ENCODE assay signal across 12 cellular contexts in genomic region chr2:197210450-197210849, GRCh38.
DNase-seq lines count a peak whose midpoint lies in the region; TF ChIP-seq lines count a peak whose summit lies in the region.
"Had no signal": no experiment of that assay in that cellular context is flagged by ENCODE, and none has a peak within 500 bp of the region (broad histone marks: within the 10 kb centered on the region; RNA-seq: fewer than 3 reads in every experiment).

No MANE protein-coding gene starts in this region.

- H3K27ac ChIP-seq in OCI-LY3 (ENCODE audit: low read length) (no peak overlapping the region), endodermal cell (ENCODE audit: low read depth, low read length) (no peak overlapping the region), skin epidermis (peak overlapping the region in 17 of 21 experiments; percentile 5 to 93 (median 50))
- H3K27ac ChIP-seq: cardiac muscle cell, left ventricle myocardium inferior had no signal

- H3K4me3 ChIP-seq in GM12864 (ENCODE audit: low read depth, low read length) (peak overlapping the region; percentile 17; the same call in 1 of the 2 replicates), OCI-LY3 (ENCODE audit: low read length) (no peak overlapping the region), endodermal cell (ENCODE audit: low read length) (no peak overlapping the region), skin epidermis (no peak overlapping the region), BE2C (ENCODE audit: low read depth, low read length) (no peak overlapping the region)
- H3K4me3 ChIP-seq: cardiac muscle cell, left ventricle myocardium inferior had no signal

- H3K4me3 Mint-ChIP-seq in endodermal cell: no peak overlapping the region
- H3K4me3 Mint-ChIP-seq in glutamatergic neuron (ENCODE audit: unreplicated experiment): no peak overlapping the region

- H3K4me1 ChIP-seq in OCI-LY3 (ENCODE audit: low read length): peaks cover 71% of the 10 kb centered on the region
- H3K4me1 ChIP-seq in endodermal cell (ENCODE audit: control insufficient read depth, insufficient read depth, low read length): peaks cover 7% of the 10 kb centered on the region
- peaks cover 4% of the 10 kb centered on the region; the same call in 1 of the 2 replicates for H3K4me1 ChIP-seq in BE2C

- no peaks in the 10 kb centered on the region for H3K9me3 Mint-ChIP-seq in endodermal cell
- no peaks in the 10 kb centered on the region for H3K9me3 Mint-ChIP-seq in glutamatergic neuron (ENCODE audit: unreplicated experiment)

- H3K36me3 ChIP-seq in OCI-LY3 (replicated peaks; ENCODE audit: low read depth, low read length) (no peaks in the 10 kb centered on the region), endodermal cell (ENCODE audit: control insufficient read depth, insufficient read depth, low read length) (no peaks in the 10 kb centered on the region), BE2C (no peaks in the 10 kb centered on the region)
- H3K36me3 ChIP-seq: cardiac muscle cell, left ventricle myocardium inferior had no signal

- no peaks in the 10 kb centered on the region for H3K9me3 ChIP-seq in OCI-LY3 (ENCODE audit: insufficient read depth, low read length)
- no peaks in the 10 kb centered on the region for H3K9me3 ChIP-seq in endodermal cell (ENCODE audit: control insufficient read depth, low read length)
- H3K9me3 ChIP-seq in BE2C: no peaks in the 10 kb centered on the region
- H3K9me3 ChIP-seq: left ventricle myocardium inferior had no signal

- TF ChIP-seq CTCF in GM12864 (IDR thresholded peaks at IDR 0.05; ENCODE audit: low read depth, low read length, missing control alignments): no peak
- no peak for TF ChIP-seq CTCF in OCI-LY3 (IDR thresholded peaks at IDR 0.05; ENCODE audit: low read depth, low read length)
- no peak for TF ChIP-seq CTCF in endodermal cell (conservative IDR thresholded peaks at IDR 0.05)
- no peak for TF ChIP-seq CTCF in BE2C (IDR thresholded peaks at IDR 0.05; ENCODE audit: low read depth, low read length)
- no peak for TF ChIP-seq CTCF in glutamatergic neuron (IDR thresholded peaks at IDR 0.05; ENCODE audit: partially characterized antibody, unreplicated experiment)

- WGBS in endodermal cell (ENCODE audit: insufficient coverage in 1 of 2, insufficient read length in 1 of 2), 2 experiments: 63 to 73% methylated on average over 1 to 3 of the region's 3 CpGs

- peak overlapping the region; percentile 54 for H3K4me2 ChIP-seq in OCI-LY3 (ENCODE audit: low read length)

- H3K79me2 ChIP-seq in OCI-LY3 (ENCODE audit: low read length): 0 out of 2 replicates have a peak, but pooled peaks cover 7% of the 10 kb centered on the region

- no peaks in the 10 kb centered on the region for H3K36me3 Mint-ChIP-seq in endodermal cell (ENCODE audit: low read depth)
- no peaks in the 10 kb centered on the region for H3K36me3 Mint-ChIP-seq in glutamatergic neuron (ENCODE audit: unreplicated experiment)

- H4K20me1 ChIP-seq in OCI-LY3 (ENCODE audit: insufficient read depth, low read length): no peaks in the 10 kb centered on the region

- peaks cover 22% of the 10 kb centered on the region for H3K4me1 Mint-ChIP-seq in endodermal cell
- no peaks in the 10 kb centered on the region for H3K4me1 Mint-ChIP-seq in glutamatergic neuron (ENCODE audit: low read depth, unreplicated experiment)

- H3K27me3 Mint-ChIP-seq in endodermal cell (ENCODE audit: insufficient read depth): no peaks in the 10 kb centered on the region
- H3K27me3 Mint-ChIP-seq in glutamatergic neuron (ENCODE audit: unreplicated experiment): peaks cover 2% of the 10 kb centered on the region

- H3K9ac ChIP-seq in OCI-LY3 (ENCODE audit: low read length) (no peak overlapping the region), endodermal cell (ENCODE audit: extremely low read depth, low read length, poor library complexity, severe bottlenecking) (no peak overlapping the region)

- no peaks in the 10 kb centered on the region for H3K27me3 ChIP-seq in OCI-LY3 (ENCODE audit: low read depth, low read length)
- H3K27me3 ChIP-seq in endodermal cell (ENCODE audit: control insufficient read depth, insufficient read depth, low read length, poor library complexity, severe bottlenecking): no peaks in the 10 kb centered on the region
- H3K27me3 ChIP-seq in BE2C: no peaks in the 10 kb centered on the region
- H3K27me3 ChIP-seq: cardiac muscle cell had no signal

- peak overlapping the region; percentile 84 for H3K27ac Mint-ChIP-seq in endodermal cell
- no peak overlapping the region for H3K27ac Mint-ChIP-seq in glutamatergic neuron (ENCODE audit: unreplicated experiment)

- no peak for DNase-seq in GM12864 (ENCODE audit: low read depth)
- DNase-seq in endodermal cell: no peak
- DNase-seq in stimulated activated CD4-positive, alpha-beta T cell treated with anti-CD3 and anti-CD28 coated beads, Interleukin-1b, Interleukin-23, amount 100 ng/mL, for 48 hours: no peak
- DNase-seq in BE2C: no peak
- DNase-seq in glutamatergic neuron: no peak
- DNase-seq: left ventricle myocardium inferior, NCI-H2171 treated with DMSO at 0.1 percent for 48 hours, retina, Right ventricle myocardium superior had no signal

- H2AFZ ChIP-seq in OCI-LY3 (ENCODE audit: low read depth, low read length): no peak overlapping the region

Comparison
In these comparisons a context has a peak if more than half of its experiments do, and no peak if none do; other contexts are left out.
1. H3K27ac ChIP-seq: peak in skin epidermis (17 of 21); none in OCI-LY3 (single experiment) and endodermal cell (single experiment).